Comparison of ENCODE assay signal across 8 cellular contexts in the genomic region with DNA sequence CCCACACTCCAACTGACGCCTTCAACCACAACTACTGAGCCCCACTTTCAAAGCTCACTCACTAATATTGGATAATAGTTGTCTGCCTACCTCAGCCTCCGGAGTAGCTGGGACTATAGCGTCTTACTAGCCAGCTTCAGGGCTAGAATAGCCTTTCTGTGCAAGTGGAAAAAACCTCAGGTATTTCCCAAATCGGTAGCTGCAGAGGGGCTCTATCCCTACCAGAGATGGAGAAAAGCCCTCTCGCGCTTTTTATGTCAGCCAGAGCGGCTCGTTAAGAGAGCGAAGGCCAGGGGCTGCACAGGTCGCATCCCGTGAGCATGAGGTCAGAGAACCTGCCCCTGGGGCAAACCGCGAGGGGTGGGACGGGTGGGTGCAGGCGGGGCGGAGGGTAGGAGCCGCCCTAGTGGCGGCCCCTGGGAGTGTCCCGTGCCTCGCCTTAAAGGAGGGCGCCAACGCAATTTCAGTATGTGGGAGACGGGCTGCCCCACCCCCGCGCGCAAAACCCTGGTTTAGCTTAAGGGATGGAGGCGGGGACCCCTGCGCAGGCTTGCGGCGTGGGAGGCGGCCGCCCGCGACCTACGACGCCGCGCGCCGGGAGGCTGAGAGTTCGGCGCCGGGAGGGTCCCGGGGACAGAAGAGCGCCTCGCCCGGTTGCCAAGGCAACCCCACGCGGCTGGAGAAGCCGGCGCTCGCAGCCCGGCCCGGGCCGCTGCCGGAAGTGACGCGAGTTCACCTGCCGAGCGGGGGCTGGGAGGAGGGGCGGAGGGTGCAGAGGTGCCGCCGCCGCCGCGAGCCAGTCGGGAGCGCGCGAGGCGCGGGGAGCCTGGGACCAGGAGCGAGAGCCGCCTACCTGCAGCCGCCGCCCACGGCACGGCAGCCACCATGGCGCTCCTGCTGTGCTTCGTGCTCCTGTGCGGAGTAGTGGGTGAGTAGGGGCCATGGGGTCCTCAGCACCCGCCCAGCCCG. TPM values are rescaled to one million over a fixed set of nuclear protein-coding genes. Genes with fewer than 3 reads are reported as not detected.
DNase-seq lines count a peak whose midpoint lies in the region; ATAC-seq lines count a peak whose summit lies in the region.

TSS of gene CXADR (plus strand) at position 799 of the 969 bp plus-strand sequence. CDS start at position 886, 87 bp downstream.

- no peak within 1 kb of the TSS for H4K91ac ChIP-seq in neuronal stem cell (ENCODE audit: low read depth, low read length, poor library complexity)

- H3K9me3 ChIP-seq in neuronal stem cell (replicated peaks in 1 of 2; ENCODE audit: control insufficient read depth in 2 of 2, insufficient read depth in 1 of 2, low read depth in 1 of 2, low read length in 2 of 2): no peaks in the 10 kb centered on the region

- peak within 1 kb of the TSS; percentile 83 for H3K4me2 ChIP-seq in neuronal stem cell (ENCODE audit: insufficient read depth, low read length, poor library complexity, severe bottlenecking)

- H3K4me1 ChIP-seq in neuronal stem cell (ENCODE audit: control insufficient read depth in 2 of 2, insufficient read depth in 1 of 2, low read depth in 1 of 2, low read length in 2 of 2): no peaks in the 10 kb centered on the region

- H3K27ac ChIP-seq in neuronal stem cell (replicated peaks; ENCODE audit: low read length): peak within 1 kb of the TSS; percentile 83

- no peak within 1 kb of the TSS for H2BK120ac ChIP-seq in neuronal stem cell (ENCODE audit: low read depth, low read length)

- ATAC-seq in GM19468 (IDR thresholded peaks at IDR 0.05; ENCODE audit: extremely low read depth, unreplicated experiment): peak; percentile 63

- H2AFZ ChIP-seq in neuronal stem cell (ENCODE audit: low read length): peak within 1 kb of the TSS; percentile 100

- H3K18ac ChIP-seq in neuronal stem cell (ENCODE audit: low read length): peak within 1 kb of the TSS; percentile 100

- H4K8ac ChIP-seq in neuronal stem cell (ENCODE audit: low read depth, low read length): no peak within 1 kb of the TSS

- no peaks in the 10 kb centered on the region for H3K27me3 ChIP-seq in neuronal stem cell (ENCODE audit: control insufficient read depth in 3 of 3, insufficient read depth in 3 of 3, low read depth in 1 of 3, low read length in 3 of 3)

- peak within 1 kb of the TSS; percentile 96 for H3K4me3 ChIP-seq in neuronal stem cell (ENCODE audit: low read length in 2 of 2)

- H2BK15ac ChIP-seq in neuronal stem cell (ENCODE audit: low read length): peak within 1 kb of the TSS; percentile 90

- peak within 1 kb of the TSS; percentile 87 for H3K14ac ChIP-seq in neuronal stem cell (ENCODE audit: low read length)

- H3K23ac ChIP-seq in neuronal stem cell (ENCODE audit: low read depth, low read length, poor library complexity): peak within 1 kb of the TSS; percentile 98

- peak within 1 kb of the TSS; percentile 88 for H2BK5ac ChIP-seq in neuronal stem cell (ENCODE audit: low read length)

- H3K36me3 ChIP-seq in neuronal stem cell (replicated peaks in 1 of 2; ENCODE audit: control insufficient read depth in 2 of 2, insufficient read depth in 2 of 2, low read length in 2 of 2): peaks cover 0 to 6% of the 10 kb centered on the region in 2 donors

- H3K9ac ChIP-seq in neuronal stem cell (ENCODE audit: low read depth, low read length, poor library complexity): peak within 1 kb of the TSS; percentile 98

- DNase-seq in CD1c-positive myeloid dendritic cell (ENCODE audit: extremely low spot score) (peak; percentile 44), HS-5 (ENCODE audit: low read depth) (peak; percentile 3), OCI-M1 (lab: John Stamatoyannopoulos, UW) (peak; percentile 65), foreskin melanocyte (peak; percentile 24), neuronal stem cell (ENCODE audit: low spot score) (peak; percentile 92), superior temporal gyrus (ENCODE audit: extremely low spot score) (peak; percentile 79)
- peak; percentile 72 for DNase-seq in activated T-helper 9 cell treated with anti-CD3 and anti-CD28 coated beads, Interleukin-2, amount 50 U/mL, for 16 hours (ENCODE audit: low read depth)

- no CpG with 5 or more reads among the region's 83 CpGs for WGBS in neuronal stem cell (ENCODE audit: extremely low coverage in 2 of 2, insufficient read length in 2 of 2, insufficient replicate concordance in 1 of 2), 2 donors

- peak within 1 kb of the TSS; percentile 29 for H3K4ac ChIP-seq in neuronal stem cell (ENCODE audit: low read length)

- H2BK12ac ChIP-seq in neuronal stem cell (ENCODE audit: low read length): peak within 1 kb of the TSS; percentile 50

- peaks cover 4% of the 10 kb centered on the region for H3K79me1 ChIP-seq in neuronal stem cell (ENCODE audit: low read depth, low read length)

- H2AK5ac ChIP-seq in neuronal stem cell (ENCODE audit: low read depth, low read length): peak within 1 kb of the TSS; percentile 53

RNA-seq across cellular contexts. Expression of gene CXADR, which starts in this region (rescaled TPM):
- polyA plus RNA-seq in neuronal stem cell (2013, experiment 1 of 2): 63.7 TPM
- 69.2 TPM for polyA plus RNA-seq in neuronal stem cell (2013, experiment 2 of 2)

Comparison
In these comparisons a context has a peak if more than half of its experiments do, and no peak if none do; other contexts are left out.
1. Peak in every context shown above with its lines: DNase-seq, ATAC-seq, H3K4me3 ChIP-seq and H3K27ac ChIP-seq.
2. DNase-seq: peak in every context shown above with its lines; median percentile 92 in neuronal stem cell; 79 in superior temporal gyrus; 72 in activated T-helper 9 cell treated with anti-CD3 and anti-CD28 coated beads, Interleukin-2, amount 50 U/mL, for 16 hours; 65 in OCI-M1; 44 in CD1c-positive myeloid dendritic cell; 24 in foreskin melanocyte; 3 in HS-5.